In genomic region chr7:128931186-128931798, GRCh38 we compare ENCODE assay signal across 22 cellular contexts. TPM values are rescaled to one million over a fixed set of nuclear protein-coding genes. Genes with fewer than 3 reads are reported as not detected.
A peak's percentile ranks its signal among the peaks of the same experiment; 100 is the strongest.
DNase-seq lines count a peak whose midpoint lies in the region; ATAC-seq and TF ChIP-seq lines count a peak whose summit lies in the region.
"Had no signal": no experiment of that assay in that cellular context is flagged by ENCODE, and none has a peak within 500 bp of the region (broad histone marks: within the 10 kb centered on the region; RNA-seq: fewer than 3 reads in every experiment).

No MANE protein-coding gene starts in this region.

- TF ChIP-seq CTCF in GM23338 (conservative IDR thresholded peaks at IDR 0.05; ENCODE audit: low read depth in 2 of 2) (no peak), endothelial cell (IDR thresholded peaks at IDR 0.05; ENCODE audit: unreplicated experiment) (no peak), transverse colon (IDR thresholded peaks at IDR 0.05) (no peak), H9 (conservative IDR thresholded peaks at IDR 0.05) (no peak)

- H4K20me1 ChIP-seq in GM23338 (replicated peaks; ENCODE audit: insufficient read depth), result no peaks in the 10 kb centered on the region
- no peaks in the 10 kb centered on the region for H4K20me1 ChIP-seq in H9 (ENCODE audit: control insufficient read depth, insufficient read depth, insufficient read length)

- no peaks in the 10 kb centered on the region for H3K79me2 ChIP-seq in GM23338 (replicated peaks; ENCODE audit: insufficient read depth)
- H3K79me2 ChIP-seq in H9 (ENCODE audit: insufficient read depth, low read length), result no peaks in the 10 kb centered on the region

- H3K9ac ChIP-seq in H9 (ENCODE audit: extremely low read depth, insufficient read length, low read length), result no peak overlapping the region

- no peak overlapping the region for H3K4ac ChIP-seq in H9 (ENCODE audit: low read depth, low read length)

- H4K91ac ChIP-seq in H9 (ENCODE audit: insufficient read length, low read depth, low read length), result no peak overlapping the region

- H2BK120ac ChIP-seq in H9 (ENCODE audit: low read depth, low read length, poor library complexity, severe bottlenecking), result no peak overlapping the region

- no peak overlapping the region for H3T11ph ChIP-seq in H9 (ENCODE audit: low read length)

- H3K9me3 ChIP-seq in transverse colon (no peaks in the 10 kb centered on the region), H9 (ENCODE audit: control insufficient read depth, low read depth, low read length) (no peaks in the 10 kb centered on the region)
- H3K9me3 ChIP-seq: SJSA1 had no signal

- CTCF ChIA-PET in activated naive CD4-positive, alpha-beta T cell treated with anti-CD3 and anti-CD28 coated beads, Interleukin-2, amount 10 ng/mL, durations not matched to agents 7 days and 5 days (lab: Charles Lee), result interaction anchor here (0.9 kb wide), 1 partner anchor 233 kb away, joined by 3 read pairs; no protein-coding TSS in a partner anchor

- no peaks in the 10 kb centered on the region for H3K23me2 ChIP-seq in H9 (ENCODE audit: insufficient read length, low read depth, low read length, poor library complexity, severe bottlenecking)

- H3K4me3 ChIP-seq in GM23338 (no peak overlapping the region), transverse colon (no peak overlapping the region)
- H3K4me3 ChIP-seq: SJSA1 had no signal

- H3K4me3 Mint-ChIP-seq in activated naive CD4-positive, alpha-beta T cell treated with anti-CD3 and anti-CD28 coated beads, Interleukin-2, amount 10 ng/mL, durations not matched to agents 7 days and 5 days, result no peak overlapping the region
- H3K4me3 Mint-ChIP-seq in GM23338 (no peak overlapping the region), endothelial cell (ENCODE audit: unreplicated experiment) (no peak overlapping the region), H9 (no peak overlapping the region)
- no peak overlapping the region for H3K4me3 Mint-ChIP-seq in stimulated activated naive B cell treated with anti-CD40 and anti-IgM and Interleukin-4, amounts not matched to agents 10 μg/mL and 1 μg/mL and 100 μg/mL, for 72 hours
- H3K4me3 Mint-ChIP-seq: CD14-positive monocyte had no signal

- WGBS in transverse colon (ENCODE audit: low coverage in 1 of 2), 2 donors, result 93 to 95% methylated on average over 8 to 18 of the region's 18 CpGs
- WGBS in H9 (ENCODE audit: extremely low coverage, insufficient read length, low lambda C conversion rate), result no CpG with 5 or more reads among the region's 18 CpGs

- no peak overlapping the region for H2BK15ac ChIP-seq in H9 (ENCODE audit: low read depth, low read length)

- H3K56ac ChIP-seq in H9 (ENCODE audit: insufficient read length, low read depth, low read length), result no peak overlapping the region

- no peak overlapping the region for H2BK5ac ChIP-seq in H9 (ENCODE audit: insufficient read length, low read length)

- H3K4me2 ChIP-seq in GM23338 (no peak overlapping the region), H9 (ENCODE audit: insufficient read depth, insufficient read length, low read length) (no peak overlapping the region)

- H3K18ac ChIP-seq in H9 (ENCODE audit: insufficient read length, low read depth, low read length), result no peak overlapping the region

- H3K36me3 ChIP-seq in GM23338 (ENCODE audit: insufficient read depth) (no peaks in the 10 kb centered on the region), transverse colon (no peaks in the 10 kb centered on the region)
- H3K36me3 ChIP-seq: SJSA1 had no signal

- H3K27me3 ChIP-seq in GM23338 (ENCODE audit: insufficient read depth) (peaks cover 14% of the 10 kb centered on the region), transverse colon (no peaks in the 10 kb centered on the region), H9 (ENCODE audit: insufficient read depth, low read length) (no peaks in the 10 kb centered on the region; the same call in 1 of the 2 replicates)

- H2BK20ac ChIP-seq in H9 (ENCODE audit: low read depth, low read length, poor library complexity, severe bottlenecking), result no peak overlapping the region

- no peaks in the 10 kb centered on the region for H3K79me1 ChIP-seq in H9 (ENCODE audit: insufficient read depth, low read depth, low read length, poor library complexity, severe bottlenecking)

- no peaks in the 10 kb centered on the region for H3K9me2 ChIP-seq in GM23338 (ENCODE audit: insufficient read depth)

- H2AFZ ChIP-seq in GM23338 (peak overlapping the region; percentile 32), H9 (ENCODE audit: low read length) (no peak overlapping the region)

- in situ Hi-C loops in transverse colon (cut with MboI; ENCODE audit: low pct_ligation_motif_present in 1 of 4, low pct_unique_long_range_greater_than_20kb in 1 of 4, low sequenced_read_pairs in 3 of 4), result no loop called here

- TF ChIP-seq POLR2A in transverse colon (IDR thresholded peaks at IDR 0.05), result no peak

- H3K4me1 ChIP-seq in GM23338 (ENCODE audit: insufficient read depth) (no peaks in the 10 kb centered on the region), transverse colon (peaks cover 0 to 14% (median 1%) of the 10 kb centered on the region in 4 donors), H9 (ENCODE audit: insufficient read depth, low read length) (no peaks in the 10 kb centered on the region)
- H3K4me1 ChIP-seq: SJSA1 had no signal

- peak; percentile 23; the same call in 2 of the 3 replicates for ATAC-seq in GM23338
- no peak for ATAC-seq in stimulated activated naive B cell treated with anti-CD40 and anti-IgM and Interleukin-4, amounts not matched to agents 10 μg/mL and 1 μg/mL and 100 μg/mL, for 72 hours (replicated peaks)
- ATAC-seq: Panc1 had no signal

- intact Hi-C loops in transverse colon (cut with DNase I; ENCODE audit: low total_unique reads), result no loop called here

- no peak overlapping the region for H4K5ac ChIP-seq in H9 (ENCODE audit: insufficient read length, low read depth, low read length)

- peaks cover 51% of the 10 kb centered on the region for H3K27me3 Mint-ChIP-seq in activated naive CD4-positive, alpha-beta T cell treated with anti-CD3 and anti-CD28 coated beads, Interleukin-2, amount 10 ng/mL, durations not matched to agents 7 days and 5 days
- peaks cover 18% of the 10 kb centered on the region for H3K27me3 Mint-ChIP-seq in GM23338 (ENCODE audit: insufficient read depth, low read depth, poor library complexity)
- peaks cover 8% of the 10 kb centered on the region for H3K27me3 Mint-ChIP-seq in endothelial cell (ENCODE audit: unreplicated experiment)
- no peaks in the 10 kb centered on the region for H3K27me3 Mint-ChIP-seq in stimulated activated naive B cell treated with anti-CD40 and anti-IgM and Interleukin-4, amounts not matched to agents 10 μg/mL and 1 μg/mL and 100 μg/mL, for 72 hours
- peaks cover 31% of the 10 kb centered on the region for H3K27me3 Mint-ChIP-seq in H9 (ENCODE audit: low read depth)

- peaks cover 21% of the 10 kb centered on the region for H3K4me1 Mint-ChIP-seq in activated naive CD4-positive, alpha-beta T cell treated with anti-CD3 and anti-CD28 coated beads, Interleukin-2, amount 10 ng/mL, durations not matched to agents 7 days and 5 days
- H3K4me1 Mint-ChIP-seq in GM23338, result peaks cover 3% of the 10 kb centered on the region; the same call in 2 of the 3 replicates
- peaks cover 5% of the 10 kb centered on the region for H3K4me1 Mint-ChIP-seq in endothelial cell (ENCODE audit: unreplicated experiment)
- H3K4me1 Mint-ChIP-seq in stimulated activated naive B cell treated with anti-CD40 and anti-IgM and Interleukin-4, amounts not matched to agents 10 μg/mL and 1 μg/mL and 100 μg/mL, for 72 hours, result peaks cover 19 to 40% of the 10 kb centered on the region in 2 donors
- H3K4me1 Mint-ChIP-seq in H9, result peaks cover 2 to 4% of the 10 kb centered on the region in 2 experiments; a peak in 2 of 4 replicates

- no peak overlapping the region for H4K8ac ChIP-seq in H9 (replicated peaks; ENCODE audit: insufficient read length, low read depth, low read length)

- no peak for TF ChIP-seq EP300 in transverse colon (IDR thresholded peaks at IDR 0.05; ENCODE audit: low read depth)

- H3K14ac ChIP-seq in H9 (ENCODE audit: insufficient read depth, low read length), result no peak overlapping the region

- H3F3A ChIP-seq in GM23338 (replicated peaks; ENCODE audit: low read depth), result no peaks in the 10 kb centered on the region

- peak; percentile 15 for DNase-seq in activated naive CD4-positive, alpha-beta T cell treated with anti-CD3 and anti-CD28 coated beads, Interleukin-2, amount 10 ng/mL, durations not matched to agents 7 days and 5 days
- no peak for DNase-seq in activated naive CD4-positive, alpha-beta T cell treated with anti-CD3 and anti-CD28 coated beads, Interleukin-2, amount 50 U/mL, for 16 hours
- DNase-seq in GM23338 (ENCODE audit: low spot score), result no peak
- peak; percentile 2 for DNase-seq in endothelial cell (ENCODE audit: low spot score)
- no peak for DNase-seq in stimulated activated naive B cell treated with anti-CD40 and anti-IgM and Interleukin-4, amounts not matched to agents 10 μg/mL and 1 μg/mL and 100 μg/mL, for 72 hours
- DNase-seq in transverse colon, result no peak
- DNase-seq in COLO829 (ENCODE audit: low spot score), result no peak
- no peak for DNase-seq in H9
- DNase-seq: AML-193, EL, GF-D8, HCEC 1CT, KG1, NCI-H1092 treated with DMSO at 0.1 percent for 48 hours, NCI-H1436 treated with DMSO at 0.1 percent for 48 hours, NCI-H2029, NCI-H226, NCI-H510A treated with DMSO at 0.1 percent for 48 hours, NCI-H774 had no signal

- no peak overlapping the region for H2AK5ac ChIP-seq in H9 (ENCODE audit: insufficient read length, low read length)

- H2BK12ac ChIP-seq in H9 (ENCODE audit: insufficient read length, low read depth, low read length), result no peak overlapping the region

- H3K27ac ChIP-seq in GM23338 (ENCODE audit: low read depth) (no peak overlapping the region), transverse colon (no peak overlapping the region), H9 (ENCODE audit: insufficient read length, low read depth, low read length) (no peak overlapping the region)
- H3K27ac ChIP-seq: SJSA1 had no signal

- H3K9me3 Mint-ChIP-seq in activated naive CD4-positive, alpha-beta T cell treated with anti-CD3 and anti-CD28 coated beads, Interleukin-2, amount 10 ng/mL, durations not matched to agents 7 days and 5 days, result no peaks in the 10 kb centered on the region
- H3K9me3 Mint-ChIP-seq in GM23338 (no peaks in the 10 kb centered on the region; the same call in 2 of the 3 replicates), endothelial cell (ENCODE audit: unreplicated experiment) (no peaks in the 10 kb centered on the region), H9 (peaks cover 5 to 6% of the 10 kb centered on the region in 2 experiments; a peak in 3 of 5 replicates)
- H3K9me3 Mint-ChIP-seq in stimulated activated naive B cell treated with anti-CD40 and anti-IgM and Interleukin-4, amounts not matched to agents 10 μg/mL and 1 μg/mL and 100 μg/mL, for 72 hours, result peaks cover 0 to 3% of the 10 kb centered on the region in 2 donors

- H3K27ac Mint-ChIP-seq in activated naive CD4-positive, alpha-beta T cell treated with anti-CD3 and anti-CD28 coated beads, Interleukin-2, amount 10 ng/mL, durations not matched to agents 7 days and 5 days, result no peak overlapping the region
- H3K27ac Mint-ChIP-seq in GM23338, result no peak overlapping the region
- H3K27ac Mint-ChIP-seq in endothelial cell (ENCODE audit: unreplicated experiment), result no peak overlapping the region
- peak overlapping the region; percentile 42 for H3K27ac Mint-ChIP-seq in stimulated activated naive B cell treated with anti-CD40 and anti-IgM and Interleukin-4, amounts not matched to agents 10 μg/mL and 1 μg/mL and 100 μg/mL, for 72 hours
- no peak overlapping the region; a peak in 1 of 7 replicates for H3K27ac Mint-ChIP-seq in H9

- peaks cover 2% of the 10 kb centered on the region for H3K36me3 Mint-ChIP-seq in activated naive CD4-positive, alpha-beta T cell treated with anti-CD3 and anti-CD28 coated beads, Interleukin-2, amount 10 ng/mL, durations not matched to agents 7 days and 5 days
- H3K36me3 Mint-ChIP-seq in GM23338 (ENCODE audit: low read depth), result no peaks in the 10 kb centered on the region; the same call in 2 of the 3 replicates
- peaks cover 3% of the 10 kb centered on the region for H3K36me3 Mint-ChIP-seq in endothelial cell (ENCODE audit: low read depth, unreplicated experiment)
- peaks cover 2 to 6% of the 10 kb centered on the region in 2 donors for H3K36me3 Mint-ChIP-seq in stimulated activated naive B cell treated with anti-CD40 and anti-IgM and Interleukin-4, amounts not matched to agents 10 μg/mL and 1 μg/mL and 100 μg/mL, for 72 hours
- H3K36me3 Mint-ChIP-seq in H9 (ENCODE audit: insufficient read depth in 1 of 3, low read depth in 3 of 3), result no peaks in the 10 kb centered on the region; a peak in 1 of 7 replicates

- H3K23ac ChIP-seq in H9 (ENCODE audit: insufficient read length, low read depth, low read length), result no peak overlapping the region

RNA-seq across cellular contexts. Expression of gene IRF5, which starts 6.4 kb away (rescaled TPM):
- 1.1 and 3.7 TPM in 2 replicates for total RNA-seq in GM23338 (2014; rRNA removed; shearing (Covaris generic))
- polyA plus RNA-seq in GM23338 (2016; fragmentation: Nextera tagmentation; extraction: Ambion mirVana), result 0.37 and 1.9 TPM in 2 replicates
- total RNA-seq in endothelial cell (ENCODE audit: unreplicated experiment) (3.9 TPM), transverse colon (1 to 10 TPM; 2.2 to 10.0 (median 6.2) TPM), H9 (2021) (0.70 and 0.74 TPM in 2 replicates)

RNA-seq across cellular contexts. Expression of gene KCP, which starts 20.8 kb away (rescaled TPM):
- 0.76 and 1.3 TPM in 2 replicates for total RNA-seq in GM23338 (2014; rRNA removed; shearing (Covaris generic))
- polyA plus RNA-seq in GM23338 (2016; fragmentation: Nextera tagmentation; extraction: Ambion mirVana), result 0.99 and 1.1 TPM in 2 replicates
- total RNA-seq in endothelial cell (ENCODE audit: unreplicated experiment) (4.3 TPM), transverse colon (under 1 TPM in 3 of 4 donors, not detected in 1; 0.32 to 0.75 (median 0.68) TPM), H9 (2021) (4.8 and 5.3 TPM in 2 replicates)
- total RNA-seq: SJSA1 had no signal

Comparison
In these comparisons a context has a peak if more than half of its experiments do, and no peak if none do; other contexts are left out.
1. DNase-seq: peak in activated naive CD4-positive, alpha-beta T cell treated with anti-CD3 and anti-CD28 coated beads, Interleukin-2, amount 10 ng/mL, durations not matched to agents 7 days and 5 days (single experiment) and endothelial cell (single experiment); none in activated naive CD4-positive, alpha-beta T cell treated with anti-CD3 and anti-CD28 coated beads, Interleukin-2, amount 50 U/mL, for 16 hours (single experiment), GM23338 (single experiment), stimulated activated naive B cell treated with anti-CD40 and anti-IgM and Interleukin-4, amounts not matched to agents 10 μg/mL and 1 μg/mL and 100 μg/mL, for 72 hours (single experiment), transverse colon (single experiment), COLO829 (single experiment) and H9 (single experiment).